22 cellular contexts compared by ENCODE assay signal in the genomic region with DNA sequence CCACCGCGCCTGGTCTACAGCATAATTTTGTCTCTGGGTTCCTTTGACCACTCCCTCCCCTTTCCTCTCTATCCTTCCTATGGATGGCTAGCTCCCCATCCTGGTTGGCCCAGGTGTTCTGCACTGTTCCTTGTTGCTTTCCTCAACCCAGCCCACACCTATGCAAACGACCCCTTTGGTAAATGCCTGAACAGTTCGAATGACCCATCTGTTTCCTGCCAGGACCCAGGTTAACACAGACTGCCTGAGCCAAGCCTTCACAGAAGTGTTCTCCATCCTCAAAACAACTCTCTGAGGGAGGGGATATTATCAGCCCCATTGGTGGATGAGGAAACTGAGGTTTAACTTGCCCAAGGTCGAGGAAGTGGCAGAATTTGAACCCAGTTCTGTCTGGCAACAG. TPM values are rescaled to one million over a fixed set of nuclear protein-coding genes. Genes with fewer than 3 reads are reported as not detected.
DNase-seq lines count a peak whose midpoint lies in the region; ATAC-seq, FAIRE-seq and TF ChIP-seq lines count a peak whose summit lies in the region.
"Had no signal": no experiment of that assay in that cellular context is flagged by ENCODE, and none has a peak within 500 bp of the region (broad histone marks: within the 10 kb centered on the region; RNA-seq: fewer than 3 reads in every experiment).

No MANE protein-coding gene starts in this region.

- H3K9me3 ChIP-seq in CD4-positive, alpha-beta T cell (ENCODE audit: control insufficient read depth, low read length), result no peaks in the 10 kb centered on the region
- no peaks in the 10 kb centered on the region for H3K9me3 ChIP-seq in K562 (replicated peaks; ENCODE audit: control insufficient read depth, insufficient read depth, low read depth, low read length)
- H3K9me3 ChIP-seq: A549, BE2C had no signal

- H3K4me3 Mint-ChIP-seq in CD4-positive, alpha-beta T cell, result no peak overlapping the region
- H3K4me3 Mint-ChIP-seq in IgD-negative memory B cell, result peak overlapping the region; percentile 7 to 71 (median 48)
- no peak overlapping the region for H3K4me3 Mint-ChIP-seq in stimulated activated effector memory CD8-positive, alpha-beta T cell treated with anti-CD3 and anti-CD28 coated beads, Interleukin-12 subunit alpha, Interleukin-12 subunit beta, amount 100 ng/mL, for 72 hours
- H3K4me3 Mint-ChIP-seq: H9 had no signal

- H3K27me3 ChIP-seq in CD4-positive, alpha-beta T cell (ENCODE audit: control insufficient read depth, insufficient read depth, low read length), result no peaks in the 10 kb centered on the region
- peaks cover 44 to 83% of the 10 kb centered on the region in 2 experiments for H3K27me3 ChIP-seq in K562 (ENCODE audit: control insufficient read depth in 2 of 2, insufficient read depth in 2 of 2, low read length in 2 of 2)
- H3K27me3 ChIP-seq: BE2C had no signal

- H3K36me3 ChIP-seq in K562 (ENCODE audit: control insufficient read depth, insufficient read depth, low read length), result no peaks in the 10 kb centered on the region
- H3K36me3 ChIP-seq: BE2C had no signal

- H3K79me2 ChIP-seq in K562 (ENCODE audit: control insufficient read depth, insufficient read depth, low read length), result no peaks in the 10 kb centered on the region

- 23% methylated on average over 5 of the region's 5 CpGs for WGBS in K562 (ENCODE audit: insufficient coverage, low coverage, missing lambda C conversion rate)

- no peak for TF ChIP-seq POLR2A in K562 (conservative IDR thresholded peaks at IDR 0.05)

- no peaks in the 10 kb centered on the region for H3K9me3 Mint-ChIP-seq in CD4-positive, alpha-beta T cell
- no peaks in the 10 kb centered on the region for H3K9me3 Mint-ChIP-seq in IgD-negative memory B cell
- H3K9me3 Mint-ChIP-seq in stimulated activated effector memory CD8-positive, alpha-beta T cell treated with anti-CD3 and anti-CD28 coated beads, Interleukin-12 subunit alpha, Interleukin-12 subunit beta, amount 100 ng/mL, for 72 hours, result no peaks in the 10 kb centered on the region
- H3K9me3 Mint-ChIP-seq: H9 had no signal

- FAIRE-seq in K562 (lab: Jason Lieb, UNC), result no peak
- FAIRE-seq: A549, GM12891, HTR-8/SVneo had no signal

- H3K9me1 ChIP-seq in K562 (ENCODE audit: control insufficient read depth, insufficient read depth, low read length), result peaks cover 4% of the 10 kb centered on the region

- TF ChIP-seq CTCF in CD4-positive, alpha-beta T cell (IDR thresholded peaks at IDR 0.05), result no peak
- TF ChIP-seq CTCF in K562 (IDR thresholded peaks at IDR 0.05 in 2 of 3, conservative IDR thresholded peaks at IDR 0.05 in 1 of 3; ENCODE audit: insufficient read depth in 2 of 3, low read depth in 1 of 3, low read length in 3 of 3), result no peak
- TF ChIP-seq CTCF in RWPE1 (conservative IDR thresholded peaks at IDR 0.05; ENCODE audit: low read depth), result no peak

- CTCF ChIA-PET in CD4-positive, alpha-beta T cell (lab: Charles Lee), result no interaction called here
- CTCF ChIA-PET in K562 (lab: Yijun Ruan, JAX; ENCODE audit: low intra/inter-chr PET ratio), result no interaction called here
- CTCF ChIA-PET in RWPE1 (lab: Yijun Ruan, JAX), result no interaction called here

- intact Hi-C loops in CD4-positive, alpha-beta T cell (cut with DNase I, micrococcal nuclease), result no loop called here
- intact Hi-C loops in K562 (cut with micrococcal nuclease), result no loop called here

- no peaks in the 10 kb centered on the region for H3K36me3 Mint-ChIP-seq in CD4-positive, alpha-beta T cell (ENCODE audit: low read depth)
- H3K36me3 Mint-ChIP-seq in IgD-negative memory B cell, result no peaks in the 10 kb centered on the region
- H3K36me3 Mint-ChIP-seq in stimulated activated effector memory CD8-positive, alpha-beta T cell treated with anti-CD3 and anti-CD28 coated beads, Interleukin-12 subunit alpha, Interleukin-12 subunit beta, amount 100 ng/mL, for 72 hours, result no peaks in the 10 kb centered on the region

- no peaks in the 10 kb centered on the region for H3K27me3 Mint-ChIP-seq in CD4-positive, alpha-beta T cell
- no peaks in the 10 kb centered on the region for H3K27me3 Mint-ChIP-seq in IgD-negative memory B cell

- H3K4me1 Mint-ChIP-seq in CD4-positive, alpha-beta T cell (ENCODE audit: low read depth), result peaks cover 73% of the 10 kb centered on the region
- H3K4me1 Mint-ChIP-seq in IgD-negative memory B cell, result peaks cover 29 to 70% (median 42%) of the 10 kb centered on the region in 3 donors
- peaks cover 69% of the 10 kb centered on the region for H3K4me1 Mint-ChIP-seq in stimulated activated effector memory CD8-positive, alpha-beta T cell treated with anti-CD3 and anti-CD28 coated beads, Interleukin-12 subunit alpha, Interleukin-12 subunit beta, amount 100 ng/mL, for 72 hours

- no peak overlapping the region for H3K9ac ChIP-seq in K562 (ENCODE audit: insufficient read depth in 1 of 2, low read depth in 2 of 2, low read length in 2 of 2)
- H3K9ac ChIP-seq: GM23248 had no signal

- H3K27ac ChIP-seq in CD4-positive, alpha-beta T cell (ENCODE audit: low read depth, low read length), result no peak overlapping the region
- H3K27ac ChIP-seq in K562 (ENCODE audit: extremely low read depth, low read depth, low read length), result no peak overlapping the region
- no peak overlapping the region for H3K27ac ChIP-seq in RWPE1
- H3K27ac ChIP-seq: A549, GM23248 had no signal

- TF ChIP-seq EP300 in K562 (IDR thresholded peaks at IDR 0.05; ENCODE audit: low read length), result no peak

- DNase-seq in CD4-positive, alpha-beta T cell, result no peak
- DNase-seq in K562 (ENCODE audit: extremely low read depth in 1 of 4, low spot score in 3 of 4) (no peak), RWPE1 (ENCODE audit: low spot score) (no peak)
- no peak for DNase-seq in stimulated activated effector memory CD8-positive, alpha-beta T cell treated with anti-CD3 and anti-CD28 coated beads, Interleukin-12 subunit alpha, Interleukin-12 subunit beta, amount 100 ng/mL, for 72 hours (ENCODE audit: low spot score in 2 of 2)
- DNase-seq: BE2C, Calu3, DMS153, GM23248, H9, MV-4-11, NCI-H1105 treated with DMSO at 0.1 percent for 48 hours, NCI-H2029 treated with DMSO at 0.1 percent for 48 hours, NCI-H226, NCI-H510A treated with DMSO at 0.1 percent for 48 hours, NCI-H774, SHP77 had no signal

- no peak for TF ChIP-seq RAD21 in K562 (CRISPR knock-in tag; conservative IDR thresholded peaks at IDR 0.05 in 1 of 2, IDR thresholded peaks at IDR 0.05 in 1 of 2)

- no peak overlapping the region for H2AFZ ChIP-seq in K562 (ENCODE audit: low read depth, low read length)
- H2AFZ ChIP-seq: GM23248 had no signal

- in situ Hi-C loops in K562 (cut with MboI), result no loop called here

- no peaks in the 10 kb centered on the region for H3K4me1 ChIP-seq in K562 (replicated peaks in 1 of 2; ENCODE audit: control insufficient read depth in 2 of 2, insufficient read depth in 2 of 2, low read length in 2 of 2)
- H3K4me1 ChIP-seq: BE2C had no signal

- POLR2A ChIA-PET in CD4-positive, alpha-beta T cell (lab: Charles Lee), result interaction anchor here (0.7 to 1.5 kb wide), 4 partner anchors 27 to 309 kb away, joined by 3 to 4 read pairs (median 3); no protein-coding TSS in a partner anchor
- POLR2A ChIA-PET in K562 (lab: Yijun Ruan, JAX) (interaction anchor here (0.6 to 2.3 kb wide), 3 partner anchors 11 to 908 kb away, joined by 3 to 8 read pairs (median 3); no protein-coding TSS in a partner anchor), RWPE1 (lab: Yijun Ruan, JAX; ENCODE audit: low non-redundant PET) (no interaction called here)

- no peak for ATAC-seq in CD4-positive, alpha-beta T cell (ENCODE audit: poor library complexity)
- ATAC-seq in K562 (no peak), GM21576 (IDR thresholded peaks at IDR 0.05; ENCODE audit: unreplicated experiment) (no peak), HG03460 (IDR thresholded peaks at IDR 0.05; ENCODE audit: unreplicated experiment) (no peak)
- ATAC-seq in stimulated activated effector memory CD8-positive, alpha-beta T cell treated with anti-CD3 and anti-CD28 coated beads, Interleukin-12 subunit alpha, Interleukin-12 subunit beta, amount 100 ng/mL, for 72 hours, result no peak
- ATAC-seq: A549 had no signal

- peak overlapping the region; percentile 78 for H3K27ac Mint-ChIP-seq in CD4-positive, alpha-beta T cell
- H3K27ac Mint-ChIP-seq in IgD-negative memory B cell, result peak overlapping the region; percentile 36 to 92 (median 68)
- peak overlapping the region; percentile 27 for H3K27ac Mint-ChIP-seq in stimulated activated effector memory CD8-positive, alpha-beta T cell treated with anti-CD3 and anti-CD28 coated beads, Interleukin-12 subunit alpha, Interleukin-12 subunit beta, amount 100 ng/mL, for 72 hours
- H3K27ac Mint-ChIP-seq: H9 had no signal

- peaks cover 5% of the 10 kb centered on the region; the same call in 1 of the 2 replicates for H4K20me1 ChIP-seq in K562 (replicated peaks; ENCODE audit: control insufficient read depth, insufficient read depth, low read length)

- BruUV-seq in K562 (replicated peaks; lab: Mats Ljungman, UMichigan), result no TSS peak

- no peak overlapping the region for H3K4me3 ChIP-seq in K562
- H3K4me3 ChIP-seq: A549, GM23248 had no signal

- H3K4me2 ChIP-seq in K562 (ENCODE audit: insufficient read depth, low read length), result no peak overlapping the region
- H3K4me2 ChIP-seq: A549 had no signal

TF ChIP-seq in K562, 482 proteins besides CTCF, POLR2A, EP300 and RAD21 (continues in another document):
- TF ChIP-seq ESRRA (IDR thresholded peaks at IDR 0.05; ENCODE audit: borderline replicate concordance, low read depth) (peak; percentile 17; the same call in 1 of the 2 replicates), NR2C2 (CRISPR knock-in tag; IDR thresholded peaks at IDR 0.05) (no peak), NR2C2 (tag; IDR thresholded peaks at IDR 0.05) (no peak)

RNA-seq across cellular contexts. Expression of a gene that starts 44.8 kb away (rescaled TPM):
- total RNA-seq in CD4-positive, alpha-beta T cell, result 1 to 10 TPM; 7.3 to 8.0 TPM
- 82.4 TPM for polyA plus RNA-seq in IgD-negative memory B cell
- 2.3 and 8.0 TPM in 2 replicates for total RNA-seq in K562 (2011; cell fraction: chromatin; rRNA removed; ENCODE audit: low replicate concordance)
- total RNA-seq in K562 (2011; cell fraction: nucleolus; rRNA removed), result 14.3 and 16.6 TPM in 2 replicates
- total RNA-seq in K562 (2011; cell fraction: nucleoplasm; rRNA removed), result 11.5 and 13.2 TPM in 2 replicates
- 30.8 and 43.7 TPM in 2 replicates for total RNA-seq in K562 (2014; rRNA removed)
- total RNA-seq in K562 (2014; rRNA removed; fragmentation: Illumina TruSeq; extraction: Trizol), result 28.3 and 31.8 TPM in 2 replicates
- total RNA-seq in K562 (2015; rRNA removed; fragmentation: Illumina TruSeq; extraction: Trizol), result 36.8 and 38.6 TPM in 2 replicates
- 26.0 and 26.8 TPM in 2 replicates for total RNA-seq in K562 (2021)
- polyA plus RNA-seq in K562 (2011; rRNA removed), result 45.2 and 55.1 TPM in 2 replicates
- 63.9 and 67.1 TPM in 2 replicates for polyA plus RNA-seq in K562 (2011; cell fraction: cytosol; rRNA removed)
- 19.8 and 25.9 TPM in 2 replicates for polyA plus RNA-seq in K562 (2011; cell fraction: nucleus; rRNA removed)
- 45.2 and 53.6 TPM in 2 replicates for polyA plus RNA-seq in K562 (2012)
- 63.1 and 73.7 TPM in 2 replicates for polyA plus RNA-seq in K562 (2014; fragmentation: Illumina TruSeq; extraction: Trizol)
- 100 to 1,000 TPM in 1 of 2 experiments, 10 to 100 TPM in 1; 85.0 to 114 TPM for polyA plus RNA-seq in K562 (2014; fragmentation: Nextera tagmentation; extraction: Ambion mirVana)
- polyA plus RNA-seq in K562 (2014; rRNA removed), result 40.5 and 45.9 TPM in 2 replicates
- polyA minus RNA-seq in K562 (2011; rRNA and poly(A)+ RNA removed), result 12.1 and 13.5 TPM in 2 replicates
- 12.3 and 12.8 TPM in 2 replicates for polyA minus RNA-seq in K562 (2011; cell fraction: cytosol; rRNA and poly(A)+ RNA removed)
- polyA minus RNA-seq in K562 (2011; cell fraction: nucleus; rRNA and poly(A)+ RNA removed), result 3.8 and 5.9 TPM in 2 replicates

Comparison
In these comparisons a context has a peak if more than half of its experiments do, and no peak if none do; other contexts are left out.
1. H3K27ac Mint-ChIP-seq: peak in every context shown above with its lines; median percentile 78 in CD4-positive, alpha-beta T cell; 68 in IgD-negative memory B cell; 27 in stimulated activated effector memory CD8-positive, alpha-beta T cell treated with anti-CD3 and anti-CD28 coated beads, Interleukin-12 subunit alpha, Interleukin-12 subunit beta, amount 100 ng/mL, for 72 hours.
2. H3K4me3 Mint-ChIP-seq: peak in IgD-negative memory B cell (4 of 4); none in CD4-positive, alpha-beta T cell (single experiment) and stimulated activated effector memory CD8-positive, alpha-beta T cell treated with anti-CD3 and anti-CD28 coated beads, Interleukin-12 subunit alpha, Interleukin-12 subunit beta, amount 100 ng/mL, for 72 hours (single experiment).